ENCODE assay signal across 7 cellular contexts in the genomic region with DNA sequence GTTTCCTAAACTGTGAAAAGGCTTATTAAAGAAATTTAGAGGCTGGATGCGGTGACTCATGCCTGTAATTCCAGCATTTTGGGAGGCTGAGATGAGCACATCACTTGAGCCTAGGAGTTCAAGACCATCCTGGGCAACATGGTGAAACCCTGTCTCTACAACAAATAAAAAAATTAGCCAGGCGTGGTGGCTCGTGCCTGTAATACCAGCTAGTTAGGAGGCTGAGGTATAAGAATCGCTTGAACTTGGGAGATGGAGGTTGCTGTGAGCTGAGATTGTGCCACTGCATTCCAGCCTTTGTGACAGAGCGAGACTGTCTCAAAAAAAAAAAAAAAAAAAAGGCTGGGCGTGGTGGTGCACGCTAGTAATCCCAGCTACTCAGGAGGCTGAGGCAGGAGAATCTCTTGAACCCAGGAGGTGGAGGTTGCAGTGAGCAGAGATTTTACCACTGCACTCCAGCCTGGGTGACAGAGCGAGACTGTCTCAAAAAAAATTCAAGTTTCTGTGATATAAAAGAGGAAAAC. TPM values are rescaled to one million over a fixed set of nuclear protein-coding genes. Genes with fewer than 3 reads are reported as not detected.
DNase-seq lines count a peak whose midpoint lies in the region; ATAC-seq and TF ChIP-seq lines count a peak whose summit lies in the region.
"Not testable (repeated sequence)": the region's sequence is repeated elsewhere in the genome, so short reads cannot be mapped to it uniquely, and the experiment has no call there.

No MANE protein-coding gene starts in this region.

- H3K9me3 Mint-ChIP-seq in endodermal cell, result not testable (repeated sequence)

- H3K27me3 ChIP-seq in RWPE2 (ENCODE audit: insufficient read depth, poor library complexity, severe bottlenecking); endodermal cell (ENCODE audit: control insufficient read depth, insufficient read depth, low read length, poor library complexity, severe bottlenecking); left ventricle myocardium inferior (ENCODE audit: low read depth); neural cell (ENCODE audit: insufficient read depth, low read depth, low read length): not testable (repeated sequence)

- peaks cover 37% of the 10 kb centered on the region for H4K20me1 ChIP-seq in neural cell (ENCODE audit: insufficient read depth)

- H3F3A ChIP-seq in neural cell (ENCODE audit: insufficient read depth, low read length, poor library complexity, severe bottlenecking), result not testable (repeated sequence)

- intact Hi-C loops in left ventricle myocardium inferior (cut with micrococcal nuclease), result not testable (repeated sequence)

- 95 to 96% methylated on average over 5 to 8 of the region's 8 CpGs for WGBS in endodermal cell (ENCODE audit: insufficient coverage in 1 of 2, insufficient read length in 1 of 2), 2 experiments

- H3K27me3 Mint-ChIP-seq in endodermal cell (ENCODE audit: insufficient read depth), result not testable (repeated sequence)

- TF ChIP-seq EP300 in Ishikawa (IDR thresholded peaks at IDR 0.05; ENCODE audit: borderline replicate concordance); neural cell (conservative IDR thresholded peaks at IDR 0.05; ENCODE audit: poor library complexity, severe bottlenecking): not testable (repeated sequence)

- H3K4me3 ChIP-seq in RWPE2 (ENCODE audit: severe bottlenecking); left ventricle myocardium inferior: not testable (repeated sequence)
- peak overlapping the region; percentile 23 for H3K4me3 ChIP-seq in endodermal cell (ENCODE audit: low read length)
- peak overlapping the region; percentile 43 for H3K4me3 ChIP-seq in neural cell (ENCODE audit: low read length)

- peaks cover 51% of the 10 kb centered on the region for H3K36me3 Mint-ChIP-seq in endodermal cell (ENCODE audit: low read depth)

- peaks cover 27% of the 10 kb centered on the region for H3K4me1 Mint-ChIP-seq in endodermal cell

- not testable (repeated sequence) for H3K4me3 Mint-ChIP-seq in endodermal cell

- H3K9ac ChIP-seq in endodermal cell (ENCODE audit: extremely low read depth, low read length, poor library complexity, severe bottlenecking); neural cell (ENCODE audit: low read length): not testable (repeated sequence)

- DNase-seq in ELF-1 (ENCODE audit: low read depth, low spot score) (peak; percentile 46), amniotic epithelial cell (ENCODE audit: low read depth) (peak; percentile 19)
- not testable (repeated sequence) for DNase-seq in RWPE2 (ENCODE audit: low spot score); endodermal cell; left ventricle myocardium inferior

- peaks cover 98% of the 10 kb centered on the region for H3K79me2 ChIP-seq in neural cell (replicated peaks; ENCODE audit: insufficient read depth, low read length)

- not testable (repeated sequence) for H3K4me2 ChIP-seq in neural cell (ENCODE audit: low read length)

- peaks cover 68% of the 10 kb centered on the region for H3K36me3 ChIP-seq in RWPE2 (ENCODE audit: low read depth)
- H3K36me3 ChIP-seq in endodermal cell (ENCODE audit: control insufficient read depth, insufficient read depth, low read length), result peaks cover 75% of the 10 kb centered on the region
- not testable (repeated sequence) for H3K36me3 ChIP-seq in left ventricle myocardium inferior; neural cell (ENCODE audit: insufficient read depth, low read length)

- H3K27ac ChIP-seq in RWPE2 (ENCODE audit: poor library complexity, severe bottlenecking), result peak overlapping the region; percentile 15
- not testable (repeated sequence) for H3K27ac ChIP-seq in endodermal cell (ENCODE audit: low read depth, low read length); neural cell (ENCODE audit: low read length)
- H3K27ac ChIP-seq in left ventricle myocardium inferior (replicated peaks), result peak overlapping the region; percentile 29

- not testable (repeated sequence) for ATAC-seq in RWPE2 (ENCODE audit: low read depth)

- not testable (repeated sequence) for H3K9me3 ChIP-seq in RWPE2 (ENCODE audit: severe bottlenecking); endodermal cell (ENCODE audit: control insufficient read depth, low read length); left ventricle myocardium inferior (replicated peaks); neural cell (ENCODE audit: low read length)

- H3K4me1 ChIP-seq in RWPE2 (ENCODE audit: insufficient read depth, poor library complexity, severe bottlenecking), result peaks cover 31% of the 10 kb centered on the region
- H3K4me1 ChIP-seq in endodermal cell (ENCODE audit: control insufficient read depth, insufficient read depth, low read length), result not testable (repeated sequence)
- peaks cover 98% of the 10 kb centered on the region for H3K4me1 ChIP-seq in left ventricle myocardium inferior

- H3K9me2 ChIP-seq in neural cell (ENCODE audit: insufficient read depth, low read length), result not testable (repeated sequence)

- not testable (repeated sequence) for TF ChIP-seq RAD21 in Ishikawa (IDR thresholded peaks at IDR 0.05; ENCODE audit: low read depth); neural cell (conservative IDR thresholded peaks at IDR 0.05)

- not testable (repeated sequence) for TF ChIP-seq CTCF in RWPE2 (IDR thresholded peaks at IDR 0.05; ENCODE audit: poor library complexity, severe bottlenecking); endodermal cell (conservative IDR thresholded peaks at IDR 0.05); left ventricle myocardium inferior (IDR thresholded peaks at IDR 0.05; ENCODE audit: borderline replicate concordance); neural cell (IDR thresholded peaks at IDR 0.05; ENCODE audit: poor library complexity, severe bottlenecking)

- not testable (repeated sequence) for H2AFZ ChIP-seq in neural cell (ENCODE audit: low read depth, low read length)

- H3K27ac Mint-ChIP-seq in endodermal cell, result peak overlapping the region; percentile 48

TF ChIP-seq in Ishikawa, 13 proteins besides CTCF, POLR2A, EP300 and RAD21:
- 0 out of 2 replicates have a peak, but pooled peaks have one; percentile 2 for TF ChIP-seq TEAD4 (IDR thresholded peaks at IDR 0.05)
TF ChIP-seq in Ishikawa: peak in this region for 1; not testable (repeated sequence) for 12.

RNA-seq across cellular contexts. Expression of a gene that starts 14.1 kb away (rescaled TPM):
- total RNA-seq in endodermal cell (100 to 1,000 TPM; 113 to 116 TPM), left ventricle myocardium inferior (32.1 TPM)
- 96.2 TPM for polyA plus RNA-seq in endodermal cell (2013, experiment 1 of 2)
- polyA plus RNA-seq in endodermal cell (2013, experiment 2 of 2), result 89.3 TPM
- 78.4 and 90.2 TPM in 2 replicates for polyA plus RNA-seq in neural cell
- 158 and 162 TPM in 2 replicates for polyA minus RNA-seq in neural cell
